Comparison of ENCODE assay signal across 1 cellular context in the genomic region with DNA sequence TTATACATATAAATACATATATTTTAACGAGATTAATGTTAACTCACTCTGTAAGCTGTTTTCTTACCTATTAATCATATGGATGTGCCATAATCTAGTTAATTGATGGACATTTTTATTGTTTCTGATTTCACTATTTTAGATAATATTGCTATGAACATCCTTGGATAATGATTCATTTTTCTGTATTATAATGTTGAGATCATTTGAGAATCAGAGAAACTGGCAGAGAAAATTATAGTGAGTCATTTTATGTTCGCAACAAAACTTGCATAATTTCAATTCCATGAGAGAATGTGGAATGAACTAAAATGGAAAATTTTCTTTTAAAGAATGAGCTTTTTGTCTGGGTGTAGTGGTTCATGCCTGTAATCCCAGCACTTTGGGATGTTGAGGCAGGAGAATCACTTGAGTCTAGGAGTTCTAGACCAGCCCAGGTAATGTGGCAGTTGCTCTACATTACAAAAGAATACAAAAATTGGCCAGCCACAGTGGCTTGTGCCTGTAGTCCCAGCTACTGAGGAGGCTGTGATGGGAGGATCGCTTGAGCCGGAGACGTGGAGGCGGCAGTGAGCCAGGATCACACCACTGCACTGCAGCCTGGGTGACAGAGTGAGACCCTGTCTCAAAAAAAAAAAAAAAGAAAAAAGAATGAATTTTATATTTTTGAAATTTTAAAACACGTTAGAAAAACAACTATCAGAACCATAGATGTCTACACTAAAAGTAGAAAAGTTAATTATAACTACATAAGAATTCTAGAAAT.
TF ChIP-seq lines count a peak whose summit lies in the region.

No MANE protein-coding gene starts in this region.

TF ChIP-seq in SK-N-SH, 30 proteins besides CTCF, POLR2A, EP300 and RAD21 (continued from another document):
- TF ChIP-seq, protein P1, sequence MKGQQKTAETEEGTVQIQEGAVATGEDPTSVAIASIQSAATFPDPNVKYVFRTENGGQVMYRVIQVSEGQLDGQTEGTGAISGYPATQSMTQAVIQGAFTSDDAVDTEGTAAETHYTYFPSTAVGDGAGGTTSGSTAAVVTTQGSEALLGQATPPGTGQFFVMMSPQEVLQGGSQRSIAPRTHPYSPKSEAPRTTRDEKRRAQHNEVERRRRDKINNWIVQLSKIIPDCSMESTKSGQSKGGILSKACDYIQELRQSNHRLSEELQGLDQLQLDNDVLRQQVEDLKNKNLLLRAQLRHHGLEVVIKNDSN (IDR thresholded peaks at IDR 0.05; ENCODE audit: borderline replicate concordance, low read depth) = no peak
- no peak for TF ChIP-seq RCOR1 (IDR thresholded peaks at IDR 0.05; ENCODE audit: low read length)
- no peak for TF ChIP-seq TAF1 (IDR thresholded peaks at IDR 0.05; ENCODE audit: borderline replicate concordance, low read depth, low read length)
- peak; percentile 84 for TF ChIP-seq JUND (IDR thresholded peaks at IDR 0.05)
- TF ChIP-seq, protein P2, sequence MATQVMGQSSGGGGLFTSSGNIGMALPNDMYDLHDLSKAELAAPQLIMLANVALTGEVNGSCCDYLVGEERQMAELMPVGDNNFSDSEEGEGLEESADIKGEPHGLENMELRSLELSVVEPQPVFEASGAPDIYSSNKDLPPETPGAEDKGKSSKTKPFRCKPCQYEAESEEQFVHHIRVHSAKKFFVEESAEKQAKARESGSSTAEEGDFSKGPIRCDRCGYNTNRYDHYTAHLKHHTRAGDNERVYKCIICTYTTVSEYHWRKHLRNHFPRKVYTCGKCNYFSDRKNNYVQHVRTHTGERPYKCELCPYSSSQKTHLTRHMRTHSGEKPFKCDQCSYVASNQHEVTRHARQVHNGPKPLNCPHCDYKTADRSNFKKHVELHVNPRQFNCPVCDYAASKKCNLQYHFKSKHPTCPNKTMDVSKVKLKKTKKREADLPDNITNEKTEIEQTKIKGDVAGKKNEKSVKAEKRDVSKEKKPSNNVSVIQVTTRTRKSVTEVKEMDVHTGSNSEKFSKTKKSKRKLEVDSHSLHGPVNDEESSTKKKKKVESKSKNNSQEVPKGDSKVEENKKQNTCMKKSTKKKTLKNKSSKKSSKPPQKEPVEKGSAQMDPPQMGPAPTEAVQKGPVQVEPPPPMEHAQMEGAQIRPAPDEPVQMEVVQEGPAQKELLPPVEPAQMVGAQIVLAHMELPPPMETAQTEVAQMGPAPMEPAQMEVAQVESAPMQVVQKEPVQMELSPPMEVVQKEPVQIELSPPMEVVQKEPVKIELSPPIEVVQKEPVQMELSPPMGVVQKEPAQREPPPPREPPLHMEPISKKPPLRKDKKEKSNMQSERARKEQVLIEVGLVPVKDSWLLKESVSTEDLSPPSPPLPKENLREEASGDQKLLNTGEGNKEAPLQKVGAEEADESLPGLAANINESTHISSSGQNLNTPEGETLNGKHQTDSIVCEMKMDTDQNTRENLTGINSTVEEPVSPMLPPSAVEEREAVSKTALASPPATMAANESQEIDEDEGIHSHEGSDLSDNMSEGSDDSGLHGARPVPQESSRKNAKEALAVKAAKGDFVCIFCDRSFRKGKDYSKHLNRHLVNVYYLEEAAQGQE (IDR thresholded peaks at IDR 0.05; ENCODE audit: low read depth, low read length) = no peak
- TF ChIP-seq SIN3A (IDR thresholded peaks at IDR 0.05; ENCODE audit: borderline replicate concordance, low read depth, low read length) = no peak
- TF ChIP-seq, protein P3, sequence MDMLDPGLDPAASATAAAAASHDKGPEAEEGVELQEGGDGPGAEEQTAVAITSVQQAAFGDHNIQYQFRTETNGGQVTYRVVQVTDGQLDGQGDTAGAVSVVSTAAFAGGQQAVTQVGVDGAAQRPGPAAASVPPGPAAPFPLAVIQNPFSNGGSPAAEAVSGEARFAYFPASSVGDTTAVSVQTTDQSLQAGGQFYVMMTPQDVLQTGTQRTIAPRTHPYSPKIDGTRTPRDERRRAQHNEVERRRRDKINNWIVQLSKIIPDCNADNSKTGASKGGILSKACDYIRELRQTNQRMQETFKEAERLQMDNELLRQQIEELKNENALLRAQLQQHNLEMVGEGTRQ (IDR thresholded peaks at IDR 0.05; ENCODE audit: borderline replicate concordance, low read depth, low read length) = no peak
- no peak for TF ChIP-seq SMC3 (IDR thresholded peaks at IDR 0.05; ENCODE audit: low read depth, low read length)
- TF ChIP-seq MEF2A (IDR thresholded peaks at IDR 0.05; ENCODE audit: borderline replicate concordance, low read depth) = 0 out of 2 replicates have a peak, but pooled peaks have one; percentile 26
- TF ChIP-seq NFIC (IDR thresholded peaks at IDR 0.05; ENCODE audit: borderline replicate concordance) = peak; percentile 63; the same call in 1 of the 2 replicates
- TF ChIP-seq, protein P4, sequence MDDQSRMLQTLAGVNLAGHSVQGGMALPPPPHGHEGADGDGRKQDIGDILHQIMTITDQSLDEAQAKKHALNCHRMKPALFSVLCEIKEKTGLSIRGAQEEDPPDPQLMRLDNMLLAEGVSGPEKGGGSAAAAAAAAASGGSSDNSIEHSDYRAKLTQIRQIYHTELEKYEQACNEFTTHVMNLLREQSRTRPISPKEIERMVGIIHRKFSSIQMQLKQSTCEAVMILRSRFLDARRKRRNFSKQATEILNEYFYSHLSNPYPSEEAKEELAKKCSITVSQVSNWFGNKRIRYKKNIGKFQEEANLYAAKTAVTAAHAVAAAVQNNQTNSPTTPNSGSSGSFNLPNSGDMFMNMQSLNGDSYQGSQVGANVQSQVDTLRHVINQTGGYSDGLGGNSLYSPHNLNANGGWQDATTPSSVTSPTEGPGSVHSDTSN (IDR thresholded peaks at IDR 0.05) = peak; percentile 85
- peak; percentile 73 for TF ChIP-seq TEAD4 (IDR thresholded peaks at IDR 0.05; ENCODE audit: borderline replicate concordance, insufficient read depth)
- TF ChIP-seq FOSL2 (IDR thresholded peaks at IDR 0.05; ENCODE audit: borderline replicate concordance, low read depth) = peak; percentile 74; the same call in 1 of the 2 replicates
- TF ChIP-seq, protein P5, sequence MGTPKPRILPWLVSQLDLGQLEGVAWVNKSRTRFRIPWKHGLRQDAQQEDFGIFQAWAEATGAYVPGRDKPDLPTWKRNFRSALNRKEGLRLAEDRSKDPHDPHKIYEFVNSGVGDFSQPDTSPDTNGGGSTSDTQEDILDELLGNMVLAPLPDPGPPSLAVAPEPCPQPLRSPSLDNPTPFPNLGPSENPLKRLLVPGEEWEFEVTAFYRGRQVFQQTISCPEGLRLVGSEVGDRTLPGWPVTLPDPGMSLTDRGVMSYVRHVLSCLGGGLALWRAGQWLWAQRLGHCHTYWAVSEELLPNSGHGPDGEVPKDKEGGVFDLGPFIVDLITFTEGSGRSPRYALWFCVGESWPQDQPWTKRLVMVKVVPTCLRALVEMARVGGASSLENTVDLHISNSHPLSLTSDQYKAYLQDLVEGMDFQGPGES (IDR thresholded peaks at IDR 0.05; ENCODE audit: low read depth, low read length) = no peak
- no peak for TF ChIP-seq ELF1 (IDR thresholded peaks at IDR 0.05)
- TF ChIP-seq POLR2AphosphoS5 (IDR thresholded peaks at IDR 0.05; ENCODE audit: low read depth, low read length) = no peak; the same call in 1 of the 2 replicates
- TF ChIP-seq TCF12 (IDR thresholded peaks at IDR 0.05) = peak; percentile 72
- 0 out of 2 replicates have a peak, but pooled peaks have one; percentile 34 for TF ChIP-seq FOXM1 (IDR thresholded peaks at IDR 0.05; ENCODE audit: low read depth)
